ENCODE assay signal across 28 cellular contexts in the genomic region with DNA sequence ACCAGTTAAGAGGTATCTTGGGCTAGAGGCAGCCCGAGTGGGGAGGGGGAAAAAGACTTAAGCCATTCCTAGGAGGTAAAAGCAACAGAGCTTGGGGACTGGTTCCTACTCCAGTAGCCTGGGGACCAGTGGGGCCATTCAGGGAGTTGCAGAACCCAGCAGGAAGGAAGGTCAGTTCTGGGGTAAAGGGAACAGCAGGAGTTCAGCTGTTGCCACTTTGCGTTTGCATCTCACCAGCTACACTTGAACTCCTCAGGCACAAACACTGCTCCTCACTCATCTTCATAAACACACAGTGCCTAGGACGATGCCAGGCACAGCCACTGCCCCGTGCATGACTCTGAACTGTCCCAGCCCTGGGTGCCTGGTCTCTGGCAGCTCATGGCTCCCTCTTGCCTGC. TPM values are rescaled to one million over a fixed set of nuclear protein-coding genes. Genes with fewer than 3 reads are reported as not detected.
"Had no signal": no experiment of that assay in that cellular context is flagged by ENCODE, and none has a peak within 500 bp of the region (broad histone marks: within the 10 kb centered on the region; RNA-seq: fewer than 3 reads in every experiment).

No MANE protein-coding gene starts in this region.

- H3K36me3 Mint-ChIP-seq: naive B cell had no signal

- DNase-seq: effector memory CD4-positive, alpha-beta T cell; heart left ventricle; hippocampal formation; kidney glomerular epithelial cell; mesendoderm; naive B cell; occipital lobe; right lobe of liver; spleen; stimulated activated CD4-positive, alpha-beta T cell treated with anti-CD3 and anti-CD28 coated beads, Interleukin-15, amount 100 ng/mL, for 24 hours; stimulated activated CD4-positive, alpha-beta T cell treated with anti-CD3 and anti-CD28 coated beads, Interleukin-1b, Interleukin-23, amount 100 ng/mL, for 48 hours; stimulated activated CD4-positive, alpha-beta T cell treated with anti-CD3 and anti-CD28 coated beads, Interleukin-4, amount 100 ng/mL, for 4 hours; stimulated activated naive CD4-positive, alpha-beta T cell; tibial artery; upper lobe of left lung; uterus had no signal

- H3K36me3 ChIP-seq: heart left ventricle, prostate gland, right lobe of liver, spleen, suprapubic skin, tibial artery, upper lobe of left lung, uterus had no signal

- H3K4me3 ChIP-seq: heart left ventricle, prostate gland, right lobe of liver, spleen, suprapubic skin, tibial artery, upper lobe of left lung, uterus had no signal

- H3K27ac Mint-ChIP-seq: naive B cell, nephron had no signal

- ATAC-seq: esophagus mucosa, heart left ventricle, right lobe of liver had no signal

- H3K79me2 ChIP-seq: parathyroid adenoma had no signal

- H2AFZ ChIP-seq: parathyroid adenoma had no signal

- H3K4me3 Mint-ChIP-seq: naive B cell had no signal

- H3K9me3 Mint-ChIP-seq: naive B cell, nephron had no signal

- H3K4me1 ChIP-seq: prostate gland had no signal

- H3K27ac ChIP-seq: heart left ventricle, parathyroid adenoma, prostate gland, right lobe of liver, spleen, suprapubic skin, tibial artery, upper lobe of left lung, uterus had no signal

- H3K9me3 ChIP-seq: heart left ventricle, prostate gland, right lobe of liver, spleen, suprapubic skin, tibial artery, upper lobe of left lung, uterus had no signal

- H3K9ac ChIP-seq: parathyroid adenoma had no signal

RNA-seq across cellular contexts. Expression of a gene that starts 4.0 kb away (rescaled TPM):
- total RNA-seq: skeletal muscle tissue had no signal

RNA-seq across cellular contexts. Expression of a gene that starts 18.3 kb away (rescaled TPM):
- total RNA-seq: esophagus mucosa, fibroblast of lung, frontal cortex, glomerular endothelial cell, heart left ventricle, liver, lung microvascular endothelial cell, occipital lobe, prostate gland, renal cortical epithelial cell, right lobe of liver, skeletal muscle tissue, spleen, suprapubic skin, upper lobe of left lung, uterus had no signal
